ENCODE assay signal across 33 cellular contexts in genomic region chr5:174446446-174446845, GRCh38.
"Had no signal": no experiment of that assay in that cellular context is flagged by ENCODE, and none has a peak within 500 bp of the region (broad histone marks: within the 10 kb centered on the region; RNA-seq: fewer than 3 reads in every experiment).

No MANE protein-coding gene starts in this region.

- H3K27ac Mint-ChIP-seq: activated CD8-positive, alpha-beta memory T cell treated with anti-CD3 and anti-CD28 coated beads, Interleukin-2, amount 10 ng/mL, durations not matched to agents 7 days and 5 days; activated naive CD4-positive, alpha-beta T cell treated with anti-CD3 and anti-CD28 coated beads, Interleukin-2, amount 50 U/mL, for 72 hours; activated naive CD8-positive, alpha-beta T cell treated with anti-CD3 and anti-CD28 coated beads, Interleukin-2, amount 50 U/mL, for 24 hours; activated T-cell treated with anti-CD3 and anti-CD28 coated beads, Interleukin-2, amount 50 U/mL, for 24 hours; activated T-helper 1 cell treated with anti-CD3 and anti-CD28 coated beads, Interleukin-12 subunit alpha, Interleukin-12 subunit beta, Interleukin-2, Interleukin-4 antibody, amounts not matched to agents 30 ng/mL and 10 ng/mL and 1 ng/mL, durations not matched to agents 14 hours and 24 hours and 36 hours; brain; T-helper 1 cell treated with Interleukin-12 subunit alpha and Interleukin-12 subunit beta and Interleukin-4 antibody, amounts not matched to agents 30 μg/mL and 1 μg/mL, for 36 hours; WTC11 had no signal

- H3K4me3 Mint-ChIP-seq: activated CD8-positive, alpha-beta memory T cell treated with anti-CD3 and anti-CD28 coated beads, Interleukin-2, amount 10 ng/mL, durations not matched to agents 7 days and 5 days; activated naive CD8-positive, alpha-beta T cell treated with anti-CD3 and anti-CD28 coated beads, Interleukin-2, amount 50 U/mL, for 24 hours; activated T-cell treated with anti-CD3 and anti-CD28 coated beads, Interleukin-2, amount 50 U/mL, for 24 hours; activated T-helper 1 cell treated with anti-CD3 and anti-CD28 coated beads, Interleukin-12 subunit alpha, Interleukin-12 subunit beta, Interleukin-2, Interleukin-4 antibody, amounts not matched to agents 30 ng/mL and 10 ng/mL and 1 ng/mL, durations not matched to agents 14 hours and 24 hours and 36 hours; brain; central memory CD8-positive, alpha-beta T cell; T-helper 1 cell treated with Interleukin-12 subunit alpha and Interleukin-12 subunit beta and Interleukin-4 antibody, amounts not matched to agents 30 μg/mL and 1 μg/mL, for 36 hours; WTC11 had no signal

- H3K4me3 ChIP-seq: ascending aorta, SJSA1 had no signal

- H3K9me3 Mint-ChIP-seq: activated T-helper 1 cell treated with anti-CD3 and anti-CD28 coated beads, Interleukin-12 subunit alpha, Interleukin-12 subunit beta, Interleukin-2, Interleukin-4 antibody, amounts not matched to agents 30 ng/mL and 10 ng/mL and 1 ng/mL, durations not matched to agents 14 hours and 24 hours and 36 hours; central memory CD8-positive, alpha-beta T cell had no signal

- H3K4me1 Mint-ChIP-seq: activated CD8-positive, alpha-beta memory T cell treated with anti-CD3 and anti-CD28 coated beads, Interleukin-2, amount 10 ng/mL, durations not matched to agents 7 days and 5 days; activated naive CD8-positive, alpha-beta T cell treated with anti-CD3 and anti-CD28 coated beads, Interleukin-2, amount 50 U/mL, for 24 hours; central memory CD8-positive, alpha-beta T cell; WTC11 had no signal

- H3K27me3 ChIP-seq: ascending aorta, SJSA1 had no signal

- H3K36me3 ChIP-seq: ascending aorta, SJSA1 had no signal

- H3K36me3 Mint-ChIP-seq: activated CD8-positive, alpha-beta memory T cell treated with anti-CD3 and anti-CD28 coated beads, Interleukin-2, amount 10 ng/mL, durations not matched to agents 7 days and 5 days; activated naive CD4-positive, alpha-beta T cell treated with anti-CD3 and anti-CD28 coated beads, Interleukin-2, amount 50 U/mL, for 72 hours; brain had no signal

- H3K27me3 Mint-ChIP-seq: activated CD8-positive, alpha-beta memory T cell treated with anti-CD3 and anti-CD28 coated beads, Interleukin-2, amount 10 ng/mL, durations not matched to agents 7 days and 5 days; activated naive CD8-positive, alpha-beta T cell treated with anti-CD3 and anti-CD28 coated beads, Interleukin-2, amount 50 U/mL, for 24 hours; activated T-cell treated with anti-CD3 and anti-CD28 coated beads, Interleukin-2, amount 50 U/mL, for 24 hours; central memory CD8-positive, alpha-beta T cell had no signal

- H3K4me1 ChIP-seq: ascending aorta, SJSA1 had no signal

- DNase-seq: activated CD4-positive, alpha-beta T cell treated with anti-CD3 and anti-CD28 coated beads for 48 hours; activated CD4-positive, alpha-beta T cell treated with anti-CD3 and anti-CD28 coated beads, Interleukin-2, amount 50 U/mL, for 48 hours; activated CD4-positive, CD25-positive, alpha-beta regulatory T cell treated with anti-CD3 and anti-CD28 coated beads, Interleukin-2, amount 50 U/mL, for 72 hours; activated CD8-positive, alpha-beta memory T cell treated with anti-CD3 and anti-CD28 coated beads, Interleukin-2, amount 10 ng/mL, durations not matched to agents 7 days and 5 days; activated effector memory CD4-positive, alpha-beta T cell treated with Interleukin-2 at 50 U/mL for 16 hours; activated naive CD4-positive, alpha-beta T cell treated with Interleukin-2 at 50 U/mL for 16 hours; activated naive CD8-positive, alpha-beta T cell treated with anti-CD3 and anti-CD28 coated beads, Interleukin-2, amount 50 U/mL, for 24 hours; activated T-cell treated with anti-CD3 and anti-CD28 coated beads, Interleukin-2, amount 50 U/mL, for 24 hours; amniotic stem cell; Kasumi-1; KBM-7; NCI-H1092; NCI-H1417; NCI-H1930; NCI-H2171; NCI-H2227 treated with DMSO at 0.1 percent for 48 hours; NCI-H446 treated with DMSO at 0.1 percent for 48 hours; NCI-H524 treated with DMSO at 0.1 percent for 48 hours; NCI-H748 treated with DMSO at 0.1 percent for 48 hours; OCI-M1; Right ventricle myocardium superior; SW 1271 had no signal

- H3K27ac ChIP-seq: ascending aorta, RWPE1, SJSA1 had no signal

- ATAC-seq: activated CD8-positive, alpha-beta memory T cell treated with anti-CD3 and anti-CD28 coated beads, Interleukin-2, amount 10 ng/mL, durations not matched to agents 7 days and 5 days; activated naive CD4-positive, alpha-beta T cell treated with anti-CD3 and anti-CD28 coated beads, Interleukin-2, amount 50 U/mL, for 72 hours; activated naive CD8-positive, alpha-beta T cell treated with anti-CD3 and anti-CD28 coated beads, Interleukin-2, amount 50 U/mL, for 24 hours; Panc1; SK-N-SH treated with all-trans-retinoic acid at 6 μM for 48 hours; WTC11 had no signal
